8 cellular contexts compared by ENCODE assay signal in genomic region chr10:102853944-102854694, GRCh38. TPM values are rescaled to one million over a fixed set of nuclear protein-coding genes. Genes with fewer than 3 reads are reported as not detected.
DNase-seq lines count a peak whose midpoint lies in the region; ATAC-seq and TF ChIP-seq lines count a peak whose summit lies in the region.

Gene BORCS7 (plus strand): TSS chr10:102854259. CDS start chr10:102854287, 28 bp downstream.

- H3K36me3 ChIP-seq in HUES64 (ENCODE audit: insufficient read depth, low read length): no peaks in the 10 kb centered on the region
- H3K36me3 ChIP-seq in OCI-LY1 (ENCODE audit: insufficient read depth, low read length): no peaks in the 10 kb centered on the region

- no peaks in the 10 kb centered on the region for H3K4me1 Mint-ChIP-seq in Calu3 (ENCODE audit: low read depth, unreplicated experiment)

- H3K4me1 ChIP-seq in HUES64 (ENCODE audit: insufficient read depth, low read length) (peaks cover 12% of the 10 kb centered on the region), OCI-LY1 (ENCODE audit: insufficient read depth, low read length, severe bottlenecking) (no peaks in the 10 kb centered on the region)

- no peaks in the 10 kb centered on the region for H3K27me3 Mint-ChIP-seq in Calu3 (ENCODE audit: unreplicated experiment)

- H3K9ac ChIP-seq in HUES64 (ENCODE audit: low read depth, low read length): peak within 1 kb of the TSS; percentile 82
- H3K9ac ChIP-seq in OCI-LY1 (ENCODE audit: low read length): peak within 1 kb of the TSS; percentile 90

- TF ChIP-seq CTCF in Calu3 (IDR thresholded peaks at IDR 0.05; ENCODE audit: unreplicated experiment): no peak
- no peak for TF ChIP-seq CTCF in OCI-LY1 (IDR thresholded peaks at IDR 0.05; ENCODE audit: low read length)

- peak within 1 kb of the TSS; percentile 72 for H3K4me3 ChIP-seq in HUES64 (ENCODE audit: low read length)
- peak within 1 kb of the TSS; percentile 94 for H3K4me3 ChIP-seq in OCI-LY1 (ENCODE audit: low read depth, low read length, poor library complexity, severe bottlenecking)

- H2AFZ ChIP-seq in OCI-LY1 (ENCODE audit: low read length): 0 out of 2 replicates have a peak within 1 kb of the TSS, but pooled peaks have one; percentile 92

- H3K4me2 ChIP-seq in OCI-LY1 (ENCODE audit: low read length): peak within 1 kb of the TSS; percentile 71

- peaks cover 8% of the 10 kb centered on the region for H3K36me3 Mint-ChIP-seq in Calu3 (ENCODE audit: insufficient read depth, unreplicated experiment)

- H3K27me3 ChIP-seq in HUES64 (ENCODE audit: insufficient read depth, low read length) (no peaks in the 10 kb centered on the region), OCI-LY1 (ENCODE audit: insufficient read depth, low read length) (no peaks in the 10 kb centered on the region)

- H3K27ac ChIP-seq in HUES64 (ENCODE audit: low read depth, low read length) (peak within 1 kb of the TSS; percentile 86), OCI-LY1 (ENCODE audit: low read depth, low read length, poor library complexity, severe bottlenecking) (peak within 1 kb of the TSS; percentile 70)

- intact Hi-C loops in Calu3 (cut with micrococcal nuclease; ENCODE audit: unreplicated experiment): no loop called here

- no peaks in the 10 kb centered on the region for H3F3A ChIP-seq in OCI-LY1 (ENCODE audit: insufficient read depth, low read length)

- DNase-seq in Calu3 (peak; percentile 81), activated T-cell treated with anti-CD3 and anti-CD28 coated beads for 1 hour (ENCODE audit: low read depth) (peak; percentile 75), epidermal melanocyte (ENCODE audit: insufficient read length, low spot score) (peak; percentile 82), middle frontal gyrus (ENCODE audit: extremely low spot score, low spot score) (peak; percentile 95)
- peak; percentile 66 to 72 for DNase-seq in stimulated activated CD8-positive, alpha-beta memory T cell treated with anti-CD3 and anti-CD28 coated beads, Interleukin-2, amount 100 ng/mL, for 48 hours (ENCODE audit: low read depth in 2 of 2)

- 8% methylated on average over 41 of the region's 41 CpGs for WGBS in HUES64

- no peaks in the 10 kb centered on the region for H3K9me2 ChIP-seq in OCI-LY1 (ENCODE audit: low read depth, low read length)

- H3K27ac Mint-ChIP-seq in Calu3 (ENCODE audit: unreplicated experiment): peak within 1 kb of the TSS; percentile 97

- peak; percentile 99 for ATAC-seq in GM21447 (IDR thresholded peaks at IDR 0.05; ENCODE audit: unreplicated experiment)

- BruUV-seq in Calu3 (replicated peaks; lab: Mats Ljungman, UMichigan): TSS peak; percentile 98

- H3K4me3 Mint-ChIP-seq in Calu3 (ENCODE audit: low read depth, unreplicated experiment): peak within 1 kb of the TSS; percentile 98

- CTCF ChIA-PET in Calu3 (lab: Charles Lee): interaction anchor here (0.6 kb wide), 1 partner anchor 573 kb away, joined by 3 read pairs; no protein-coding TSS in a partner anchor

- no peaks in the 10 kb centered on the region for H4K20me1 ChIP-seq in OCI-LY1 (ENCODE audit: insufficient read depth, low read length)

- H3K9me3 Mint-ChIP-seq in Calu3 (ENCODE audit: low read depth, unreplicated experiment): no peaks in the 10 kb centered on the region

- no peaks in the 10 kb centered on the region for H3K9me3 ChIP-seq in HUES64 (ENCODE audit: insufficient read depth, low read depth, low read length)
- no peaks in the 10 kb centered on the region for H3K9me3 ChIP-seq in OCI-LY1 (ENCODE audit: low read length)

- H3K79me2 ChIP-seq in OCI-LY1 (ENCODE audit: insufficient read depth, low read length): no peaks in the 10 kb centered on the region

RNA-seq across cellular contexts. Expression of gene BORCS7, which starts in this region (rescaled TPM):
- total RNA-seq in Calu3 (2022): 4.5 and 4.9 TPM in 2 replicates
- 7.5 TPM for polyA plus RNA-seq in HUES64 (2013, experiment 1 of 2)
- polyA plus RNA-seq in HUES64 (2013, experiment 2 of 2): 8.3 TPM

Comparison
In these comparisons a context has a peak if more than half of its experiments do, and no peak if none do; other contexts are left out.
1. Peak in every context shown above with its lines: DNase-seq, ATAC-seq, H3K4me3 ChIP-seq and H3K27ac ChIP-seq.